Comparison of ENCODE assay signal across 29 cellular contexts in the genomic region with DNA sequence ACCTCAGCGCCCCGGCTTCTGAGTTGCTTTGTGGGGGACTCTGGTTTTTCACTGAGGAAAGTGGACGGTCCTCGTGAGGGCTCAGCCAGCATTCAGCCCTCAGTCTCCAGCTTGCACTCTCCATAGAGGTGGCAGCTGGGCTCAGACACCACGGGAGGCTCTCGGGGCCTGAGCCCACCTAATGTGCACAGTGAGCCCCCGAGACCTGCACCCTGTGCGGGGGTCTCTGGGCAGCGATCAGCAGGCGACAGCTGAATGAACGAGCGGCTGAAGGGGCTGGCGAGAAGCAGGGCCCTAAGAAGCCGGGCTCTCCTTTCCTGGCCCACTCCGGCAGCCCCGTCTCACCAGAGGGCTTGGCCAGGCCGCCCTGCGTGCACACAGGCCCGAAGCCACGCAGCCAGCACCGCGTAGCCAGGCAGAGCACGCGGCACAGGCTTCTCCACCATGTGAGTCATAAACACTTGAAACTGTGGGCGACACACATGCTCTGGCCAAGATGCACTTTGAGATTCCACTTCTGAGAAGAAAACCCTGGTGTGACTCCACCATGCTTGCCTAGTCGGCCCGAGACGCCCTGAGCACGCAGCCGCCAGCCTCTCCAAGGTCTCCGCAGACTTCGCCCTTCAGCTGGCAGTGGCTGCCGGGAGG. TPM values are rescaled to one million over a fixed set of nuclear protein-coding genes. Genes with fewer than 3 reads are reported as not detected.
DNase-seq lines count a peak whose midpoint lies in the region; ATAC-seq, FAIRE-seq and TF ChIP-seq lines count a peak whose summit lies in the region.
"Had no signal": no experiment of that assay in that cellular context is flagged by ENCODE, and none has a peak within 500 bp of the region (broad histone marks: within the 10 kb centered on the region; RNA-seq: fewer than 3 reads in every experiment).

No MANE protein-coding gene starts in this region.

- H3K4me1 ChIP-seq in H9 (ENCODE audit: insufficient read depth, low read length): no peaks in the 10 kb centered on the region
- H3K4me1 ChIP-seq: gastrocnemius medialis had no signal

- H3K23ac ChIP-seq in H9 (ENCODE audit: insufficient read length, low read depth, low read length): no peak overlapping the region

- H3K4ac ChIP-seq in H9 (ENCODE audit: low read depth, low read length): no peak overlapping the region

- no peak overlapping the region for H2AFZ ChIP-seq in H9 (ENCODE audit: low read length)

- H3K36me3 Mint-ChIP-seq in H9 (ENCODE audit: insufficient read depth in 1 of 3, low read depth in 3 of 3): peaks cover 8 to 38% (median 25%) of the 10 kb centered on the region in 3 experiments; a peak in 6 of 7 replicates
- H3K36me3 Mint-ChIP-seq in chondrocyte (ENCODE audit: low read depth): peaks cover 19% of the 10 kb centered on the region
- peaks cover 21% of the 10 kb centered on the region for H3K36me3 Mint-ChIP-seq in osteocyte (ENCODE audit: unreplicated experiment)

- no peaks in the 10 kb centered on the region for H3K79me1 ChIP-seq in H9 (ENCODE audit: insufficient read depth, low read depth, low read length, poor library complexity, severe bottlenecking)

- H4K91ac ChIP-seq in H9 (ENCODE audit: insufficient read length, low read depth, low read length): no peak overlapping the region

- H2BK12ac ChIP-seq in H9 (ENCODE audit: insufficient read length, low read depth, low read length): no peak overlapping the region

- H3K27me3 Mint-ChIP-seq in H9 (ENCODE audit: low read depth): no peaks in the 10 kb centered on the region
- H3K27me3 Mint-ChIP-seq in chondrocyte (ENCODE audit: low read depth): no peaks in the 10 kb centered on the region
- no peaks in the 10 kb centered on the region for H3K27me3 Mint-ChIP-seq in osteocyte (ENCODE audit: unreplicated experiment)
- H3K27me3 Mint-ChIP-seq: progenitor cell of endocrine pancreas had no signal

- no peak for FAIRE-seq in RCC 7860 (lab: Jason Lieb, UNC)
- FAIRE-seq: TTC549 had no signal

- no peak overlapping the region for H4K5ac ChIP-seq in H9 (ENCODE audit: insufficient read length, low read depth, low read length)

- no peak overlapping the region for H3K4me2 ChIP-seq in H9 (ENCODE audit: insufficient read depth, insufficient read length, low read length)
- H3K4me2 ChIP-seq: KMS-11 had no signal

- H4K20me1 ChIP-seq in H9 (ENCODE audit: control insufficient read depth, insufficient read depth, insufficient read length): no peaks in the 10 kb centered on the region

- DNase-seq in H9 (no peak), chondrocyte (ENCODE audit: low spot score) (no peak), left ventricle myocardium superior (peak; percentile 18), osteocyte (ENCODE audit: extremely low spot score, unreplicated experiment) (no peak), DMS 273 treated with DMSO at 0.1 percent for 48 hours (lab: John Stamatoyannopoulos, UW) (no peak), RCC 7860 (ENCODE audit: low spot score) (no peak), NCI-H2029 treated with DMSO at 0.1 percent for 48 hours (lab: John Stamatoyannopoulos, UW) (no peak)
- DNase-seq: activated CD8-positive, alpha-beta memory T cell treated with anti-CD3 and anti-CD28 coated beads for 24 hours; activated naive CD4-positive, alpha-beta T cell treated with Interleukin-2 at 50 U/mL for 16 hours; activated T-cell treated with anti-CD3 and anti-CD28 coated beads, Interleukin-2, amount 50 U/mL, for 48 hours; AML-193; CD8-positive, alpha-beta T cell; erythroblast; gastrocnemius medialis; GDM1; NCI-H1694 treated with DMSO at 0.1 percent for 48 hours; NCI-H226; NCI-H774; SHP77; stimulated activated CD4-positive, alpha-beta T cell treated with anti-CD3 and anti-CD28 coated beads, Interleukin-1b, Interleukin-23, amount 100 ng/mL, for 48 hours had no signal

- no peak overlapping the region for H3K14ac ChIP-seq in H9 (ENCODE audit: insufficient read depth, low read length)

- no peak for ATAC-seq in left ventricle myocardium superior
- ATAC-seq: CD8-positive, alpha-beta T cell; gastrocnemius medialis; HCT116 had no signal

- H3K27me3 ChIP-seq in H9 (ENCODE audit: insufficient read depth, low read length): no peaks in the 10 kb centered on the region
- H3K27me3 ChIP-seq: gastrocnemius medialis had no signal

- H2BK15ac ChIP-seq in H9 (ENCODE audit: low read depth, low read length): no peak overlapping the region

- H2BK5ac ChIP-seq in H9 (ENCODE audit: insufficient read length, low read length): no peak overlapping the region

- H2BK20ac ChIP-seq in H9 (ENCODE audit: low read depth, low read length, poor library complexity, severe bottlenecking): no peak overlapping the region

- no peaks in the 10 kb centered on the region for H3K9me3 Mint-ChIP-seq in H9
- H3K9me3 Mint-ChIP-seq in chondrocyte (ENCODE audit: low read depth): no peaks in the 10 kb centered on the region
- H3K9me3 Mint-ChIP-seq in osteocyte (ENCODE audit: unreplicated experiment): no peaks in the 10 kb centered on the region
- H3K9me3 Mint-ChIP-seq: CD8-positive, alpha-beta T cell; nephron had no signal

- H3K18ac ChIP-seq in H9 (ENCODE audit: insufficient read length, low read depth, low read length): no peak overlapping the region

- no peak overlapping the region for H3K56ac ChIP-seq in H9 (ENCODE audit: insufficient read length, low read depth, low read length)

- H3K9me3 ChIP-seq in H9 (ENCODE audit: control insufficient read depth, low read depth, low read length): no peaks in the 10 kb centered on the region
- H3K9me3 ChIP-seq: gastrocnemius medialis had no signal

- no peaks in the 10 kb centered on the region for H3K79me2 ChIP-seq in H9 (ENCODE audit: insufficient read depth, low read length)

- no peak overlapping the region for H4K8ac ChIP-seq in H9 (replicated peaks; ENCODE audit: insufficient read length, low read depth, low read length)

- H3T11ph ChIP-seq in H9 (ENCODE audit: low read length): no peak overlapping the region

- TF ChIP-seq CTCF in H9 (conservative IDR thresholded peaks at IDR 0.05) (no peak), chondrocyte (IDR thresholded peaks at IDR 0.05) (no peak), osteocyte (IDR thresholded peaks at IDR 0.05) (no peak)

- no peak overlapping the region for H2AK5ac ChIP-seq in H9 (ENCODE audit: insufficient read length, low read length)

- no peaks in the 10 kb centered on the region for H3K23me2 ChIP-seq in H9 (ENCODE audit: insufficient read length, low read depth, low read length, poor library complexity, severe bottlenecking)

- no peak overlapping the region for H3K27ac ChIP-seq in H9 (ENCODE audit: insufficient read length, low read depth, low read length)
- H3K27ac ChIP-seq: gastrocnemius medialis, KMS-11 had no signal

- intact Hi-C loops in left ventricle myocardium superior (cut with micrococcal nuclease): no loop called here

- no peak overlapping the region for H3K9ac ChIP-seq in H9 (ENCODE audit: extremely low read depth, insufficient read length, low read length)
- H3K9ac ChIP-seq: KMS-11 had no signal

- H3K4me3 Mint-ChIP-seq in H9: no peak overlapping the region
- no peak overlapping the region for H3K4me3 Mint-ChIP-seq in chondrocyte (ENCODE audit: unreplicated experiment)
- no peak overlapping the region for H3K4me3 Mint-ChIP-seq in osteocyte (ENCODE audit: unreplicated experiment)
- H3K4me3 Mint-ChIP-seq: CD8-positive, alpha-beta T cell; nephron had no signal

- no CpG with 5 or more reads among the region's 33 CpGs for WGBS in H9 (ENCODE audit: extremely low coverage, insufficient read length, low lambda C conversion rate)

- H3K4me1 Mint-ChIP-seq in H9 (peaks cover 5% of the 10 kb centered on the region in 2 experiments; a peak in 3 of 4 replicates), chondrocyte (ENCODE audit: low read depth) (peaks cover 3% of the 10 kb centered on the region), osteocyte (ENCODE audit: unreplicated experiment) (peaks cover 5% of the 10 kb centered on the region)
- H3K4me1 Mint-ChIP-seq: nephron had no signal

- H3K27ac Mint-ChIP-seq in H9: peak overlapping the region in 2 of 3 experiments; percentile 80 to 90; a peak in 3 of 7 replicates
- H3K27ac Mint-ChIP-seq in chondrocyte (ENCODE audit: unreplicated experiment): peak overlapping the region; percentile 54
- peak overlapping the region; percentile 73 for H3K27ac Mint-ChIP-seq in osteocyte (ENCODE audit: unreplicated experiment)
- H3K27ac Mint-ChIP-seq: CD8-positive, alpha-beta T cell; progenitor cell of endocrine pancreas had no signal

- no peak overlapping the region for H2BK120ac ChIP-seq in H9 (ENCODE audit: low read depth, low read length, poor library complexity, severe bottlenecking)

RNA-seq across cellular contexts. Expression of gene TOLLIP, which starts 28.0 kb away (rescaled TPM):
- 32.3 and 32.4 TPM in 2 replicates for total RNA-seq in H9 (2021)
- 54.9 to 60.9 TPM (median 58.4 TPM) in 3 replicates for total RNA-seq in chondrocyte
- 50.2 TPM for total RNA-seq in left ventricle myocardium superior
- total RNA-seq in osteocyte: 63.2 and 71.6 TPM in 2 replicates

RNA-seq across cellular contexts. Expression of gene MUC5B, which starts 58.6 kb away (rescaled TPM):
- total RNA-seq in H9 (2021): 0.02 TPM in 1 of 2 replicates, not detected in the other
- total RNA-seq in chondrocyte: not detected in 3 replicates
- total RNA-seq in left ventricle myocardium superior: not detected
- total RNA-seq in osteocyte: not detected in 2 replicates
- total RNA-seq: CD8-positive, alpha-beta T cell; kidney epithelial cell; mesenteric fat pad; progenitor cell of endocrine pancreas; skeletal muscle tissue; temporal lobe had no signal
